In the genomic region with DNA sequence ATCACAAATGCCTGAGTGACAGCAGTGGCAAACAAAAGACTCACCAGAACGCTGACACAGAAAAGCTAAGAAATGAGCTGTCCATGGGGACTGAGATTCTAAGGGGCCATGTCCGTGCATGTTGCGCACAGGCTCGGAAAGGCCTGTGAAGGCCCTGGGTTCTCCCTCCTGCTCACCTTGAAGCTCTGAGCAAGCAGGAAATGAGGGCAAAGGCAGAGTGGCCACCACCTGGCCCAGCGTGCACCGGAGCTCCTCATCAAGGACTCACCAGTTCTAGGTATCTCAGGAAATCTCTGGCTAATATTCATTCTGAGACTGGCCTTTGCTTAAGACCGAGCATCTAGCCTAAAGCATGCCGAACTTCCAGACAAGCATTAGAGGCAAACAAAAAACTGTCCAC, we compare ENCODE assay signal across 1 cellular context.
TF ChIP-seq lines count a peak whose summit lies in the region.

No MANE protein-coding gene starts in this region.

TF ChIP-seq in GM12878, 131 proteins besides CTCF, POLR2A, EP300 and RAD21:
- TF ChIP-seq TCF7 (IDR thresholded peaks at IDR 0.05; ENCODE audit: borderline replicate concordance), result no peak
- TF ChIP-seq, protein P1, sequence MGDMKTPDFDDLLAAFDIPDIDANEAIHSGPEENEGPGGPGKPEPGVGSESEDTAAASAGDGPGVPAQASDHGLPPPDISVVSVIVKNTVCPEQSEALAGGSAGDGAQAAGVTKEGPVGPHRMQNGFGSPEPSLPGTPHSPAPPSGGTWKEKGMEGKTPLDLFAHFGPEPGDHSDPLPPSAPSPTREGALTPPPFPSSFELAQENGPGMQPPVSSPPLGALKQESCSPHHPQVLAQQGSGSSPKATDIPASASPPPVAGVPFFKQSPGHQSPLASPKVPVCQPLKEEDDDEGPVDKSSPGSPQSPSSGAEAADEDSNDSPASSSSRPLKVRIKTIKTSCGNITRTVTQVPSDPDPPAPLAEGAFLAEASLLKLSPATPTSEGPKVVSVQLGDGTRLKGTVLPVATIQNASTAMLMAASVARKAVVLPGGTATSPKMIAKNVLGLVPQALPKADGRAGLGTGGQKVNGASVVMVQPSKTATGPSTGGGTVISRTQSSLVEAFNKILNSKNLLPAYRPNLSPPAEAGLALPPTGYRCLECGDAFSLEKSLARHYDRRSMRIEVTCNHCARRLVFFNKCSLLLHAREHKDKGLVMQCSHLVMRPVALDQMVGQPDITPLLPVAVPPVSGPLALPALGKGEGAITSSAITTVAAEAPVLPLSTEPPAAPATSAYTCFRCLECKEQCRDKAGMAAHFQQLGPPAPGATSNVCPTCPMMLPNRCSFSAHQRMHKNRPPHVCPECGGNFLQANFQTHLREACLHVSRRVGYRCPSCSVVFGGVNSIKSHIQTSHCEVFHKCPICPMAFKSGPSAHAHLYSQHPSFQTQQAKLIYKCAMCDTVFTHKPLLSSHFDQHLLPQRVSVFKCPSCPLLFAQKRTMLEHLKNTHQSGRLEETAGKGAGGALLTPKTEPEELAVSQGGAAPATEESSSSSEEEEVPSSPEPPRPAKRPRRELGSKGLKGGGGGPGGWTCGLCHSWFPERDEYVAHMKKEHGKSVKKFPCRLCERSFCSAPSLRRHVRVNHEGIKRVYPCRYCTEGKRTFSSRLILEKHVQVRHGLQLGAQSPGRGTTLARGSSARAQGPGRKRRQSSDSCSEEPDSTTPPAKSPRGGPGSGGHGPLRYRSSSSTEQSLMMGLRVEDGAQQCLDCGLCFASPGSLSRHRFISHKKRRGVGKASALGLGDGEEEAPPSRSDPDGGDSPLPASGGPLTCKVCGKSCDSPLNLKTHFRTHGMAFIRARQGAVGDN (IDR thresholded peaks at IDR 0.05), result peak; percentile 34; the same call in 1 of the 2 replicates
- TF ChIP-seq PKNOX1 (IDR thresholded peaks at IDR 0.05), result peak; percentile 36; the same call in 1 of the 2 replicates
